Comparison of ENCODE assay signal across 7 cellular contexts in genomic region chr6:135145509-135145865, GRCh38. TPM values are rescaled to one million over a fixed set of nuclear protein-coding genes. Genes with fewer than 3 reads are reported as not detected.
DNase-seq lines count a peak whose midpoint lies in the region; ATAC-seq and TF ChIP-seq lines count a peak whose summit lies in the region.

No MANE protein-coding gene starts in this region.

- ATAC-seq in GM18867 (IDR thresholded peaks at IDR 0.05; ENCODE audit: unreplicated experiment) (peak; percentile 45), GM21447 (IDR thresholded peaks at IDR 0.05; ENCODE audit: unreplicated experiment) (no peak)
- peak; percentile 45 to 82 for ATAC-seq in natural killer cell treated with Interleukin-12 subunit alpha and Interleukin-12 subunit beta and Interleukin-15 and Interleukin-18, amount 100 ng/mL, for 72 hours

- CTCF ChIA-PET in GM10248 (lab: Yijun Ruan, JAX), result interaction anchor here (0.6 to 10.6 kb wide), 12 partner anchors 11 to 1653 kb away, joined by 3 to 135 read pairs (median 22); partner anchors contain the start of gene MYB

- H3K27me3 Mint-ChIP-seq in natural killer cell treated with Interleukin-12 subunit alpha and Interleukin-12 subunit beta and Interleukin-15 and Interleukin-18, amount 100 ng/mL, for 72 hours, result peaks cover 0 to 3% of the 10 kb centered on the region in 2 donors

- peak overlapping the region; percentile 68 for H3K4me3 Mint-ChIP-seq in natural killer cell treated with Interleukin-12 subunit alpha and Interleukin-12 subunit beta and Interleukin-15 and Interleukin-18, amount 100 ng/mL, for 72 hours

- H3K9me3 Mint-ChIP-seq in natural killer cell treated with Interleukin-12 subunit alpha and Interleukin-12 subunit beta and Interleukin-15 and Interleukin-18, amount 100 ng/mL, for 72 hours, result peaks cover 6% of the 10 kb centered on the region

- H3K4me1 ChIP-seq in OCI-LY3 (ENCODE audit: low read length), result peaks cover 66% of the 10 kb centered on the region

- POLR2A ChIA-PET in GM10248 (lab: Yijun Ruan, JAX), result interaction anchor here (1.0 kb wide), 1 partner anchor 11 kb away, joined by 3 read pairs; no protein-coding TSS in a partner anchor

- peaks cover 49 to 60% of the 10 kb centered on the region in 2 donors for H3K4me1 Mint-ChIP-seq in natural killer cell treated with Interleukin-12 subunit alpha and Interleukin-12 subunit beta and Interleukin-15 and Interleukin-18, amount 100 ng/mL, for 72 hours (ENCODE audit: low read depth in 2 of 2)

- H4K20me1 ChIP-seq in OCI-LY3 (ENCODE audit: insufficient read depth, low read length), result peaks cover 4% of the 10 kb centered on the region; the same call in 1 of the 2 replicates

- no peaks in the 10 kb centered on the region for H3K9me3 ChIP-seq in OCI-LY3 (ENCODE audit: insufficient read depth, low read length)

- no peak for TF ChIP-seq CTCF in OCI-LY3 (IDR thresholded peaks at IDR 0.05; ENCODE audit: low read depth, low read length)
- TF ChIP-seq CTCF in cardiac fibroblast (IDR thresholded peaks at IDR 0.05; ENCODE audit: low read depth, low read length), result no peak
- no peak for TF ChIP-seq CTCF in GM10248 (IDR thresholded peaks at IDR 0.05; ENCODE audit: control extremely low read depth, extremely low read depth, low read depth, missing control alignments)

- H3K27ac Mint-ChIP-seq in natural killer cell treated with Interleukin-12 subunit alpha and Interleukin-12 subunit beta and Interleukin-15 and Interleukin-18, amount 100 ng/mL, for 72 hours, result peak overlapping the region; percentile 87 to 98

- DNase-seq in cardiac fibroblast (ENCODE audit: low read depth in 2 of 2) (peak; percentile 11 to 33), NCI-H748 (lab: John Stamatoyannopoulos, UW; ENCODE audit: unreplicated experiment) (no peak), GM10248 (ENCODE audit: extremely low spot score) (no peak)
- no peak for DNase-seq in natural killer cell treated with Interleukin-12 subunit alpha and Interleukin-12 subunit beta and Interleukin-15 and Interleukin-18, amount 100 ng/mL, for 72 hours (ENCODE audit: low spot score)

- peak overlapping the region; percentile 94 for H3K27ac ChIP-seq in OCI-LY3 (ENCODE audit: low read length)

- H3K9ac ChIP-seq in OCI-LY3 (ENCODE audit: low read length), result peak overlapping the region; percentile 66

- H3K36me3 ChIP-seq in OCI-LY3 (replicated peaks; ENCODE audit: low read depth, low read length), result peaks cover 34% of the 10 kb centered on the region

- no peak overlapping the region for H2AFZ ChIP-seq in OCI-LY3 (ENCODE audit: low read depth, low read length)

- peaks cover 41% of the 10 kb centered on the region for H3K79me2 ChIP-seq in OCI-LY3 (ENCODE audit: low read length)

- peak overlapping the region; percentile 90 for H3K4me2 ChIP-seq in OCI-LY3 (ENCODE audit: low read length)

- H3K4me3 ChIP-seq in OCI-LY3 (ENCODE audit: low read length) (0 out of 2 replicates have a peak overlapping the region, but pooled peaks have one; percentile 22), cardiac fibroblast (replicated peaks in 1 of 2; ENCODE audit: low read depth in 2 of 2, low read length in 2 of 2) (no peak overlapping the region)

- no peaks in the 10 kb centered on the region for H3K27me3 ChIP-seq in OCI-LY3 (ENCODE audit: low read depth, low read length)

- H3K36me3 Mint-ChIP-seq in natural killer cell treated with Interleukin-12 subunit alpha and Interleukin-12 subunit beta and Interleukin-15 and Interleukin-18, amount 100 ng/mL, for 72 hours, result no peaks in the 10 kb centered on the region

RNA-seq across cellular contexts. Expression of gene MYB, which starts 35.6 kb away (rescaled TPM):
- 100 to 1,000 TPM in 1 of 2 donors, 10 to 100 TPM in 1; 66.1 to 145 TPM for total RNA-seq in natural killer cell treated with Interleukin-12 subunit alpha and Interleukin-12 subunit beta and Interleukin-15 and Interleukin-18, amount 100 ng/mL, for 72 hours

Comparison
In these comparisons a context has a peak if more than half of its experiments do, and no peak if none do; other contexts are left out.
1. DNase-seq: peak in cardiac fibroblast (2 of 2); none in natural killer cell treated with Interleukin-12 subunit alpha and Interleukin-12 subunit beta and Interleukin-15 and Interleukin-18, amount 100 ng/mL, for 72 hours (single experiment), NCI-H748 (single experiment) and GM10248 (single experiment).